Comparison of ENCODE assay signal across 10 cellular contexts in the genomic region with DNA sequence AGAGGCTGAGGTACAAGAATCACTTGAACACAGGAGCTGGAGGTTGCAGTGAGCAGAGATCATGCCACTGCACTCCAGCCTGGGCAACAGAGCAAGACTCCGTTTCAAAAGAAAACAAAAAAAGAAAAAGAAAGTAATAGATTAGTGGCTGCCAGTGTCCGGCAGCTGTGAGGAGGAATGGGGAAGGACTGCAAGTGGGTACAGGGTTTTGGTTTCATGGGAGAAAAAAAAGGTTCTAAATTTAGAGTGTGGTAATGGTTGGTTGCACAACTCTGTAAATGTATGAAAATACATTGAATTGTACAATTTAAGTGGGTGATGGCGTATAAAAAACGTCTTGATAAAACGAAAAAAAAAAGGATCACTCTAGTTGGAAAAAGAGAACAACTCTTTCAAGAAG. TPM values are rescaled to one million over a fixed set of nuclear protein-coding genes. Genes with fewer than 3 reads are reported as not detected.
DNase-seq lines count a peak whose midpoint lies in the region; ATAC-seq, FAIRE-seq and TF ChIP-seq lines count a peak whose summit lies in the region.
"Had no signal": no experiment of that assay in that cellular context is flagged by ENCODE, and none has a peak within 500 bp of the region (broad histone marks: within the 10 kb centered on the region; RNA-seq: fewer than 3 reads in every experiment).

No MANE protein-coding gene starts in this region.

- H3K4me3 ChIP-seq in left ventricle myocardium inferior (no peak overlapping the region), HepG2 (replicated peaks in 1 of 3; ENCODE audit: insufficient read depth in 1 of 3, low read depth in 2 of 3, low read length in 3 of 3) (no peak overlapping the region)

- no peak for TF ChIP-seq CTCF in left ventricle myocardium inferior (IDR thresholded peaks at IDR 0.05; ENCODE audit: borderline replicate concordance)
- no peak for TF ChIP-seq CTCF in HepG2 (CRISPR knock-in tag; IDR thresholded peaks at IDR 0.05)

- H3K27me3 ChIP-seq in left ventricle myocardium inferior (ENCODE audit: low read depth) (no peaks in the 10 kb centered on the region), HepG2 (ENCODE audit: control insufficient read depth in 1 of 2, insufficient read depth in 2 of 2, low read length in 2 of 2) (no peaks in the 10 kb centered on the region)

- TF ChIP-seq POLR2A in HepG2 (IDR thresholded peaks at IDR 0.05; ENCODE audit: insufficient read depth in 1 of 2, low read depth in 2 of 2, low read length in 2 of 2): no peak

- H4K20me1 ChIP-seq in HepG2 (ENCODE audit: insufficient read depth, low read length): no peaks in the 10 kb centered on the region

- H2AFZ ChIP-seq in HepG2 (ENCODE audit: low read length): no peak overlapping the region

- H3K4me2 ChIP-seq in HepG2 (ENCODE audit: low read depth, low read length): no peak overlapping the region

- POLR2A ChIA-PET in HepG2 (lab: Yijun Ruan, JAX): no interaction called here

- in situ Hi-C loops in HepG2 (cut with HindIII; ENCODE audit: extremely low pct_ligation_motif_present, low pct_unique_long_range_greater_than_20kb): no loop called here

- H3K9me3 ChIP-seq in left ventricle myocardium inferior (replicated peaks) (no peaks in the 10 kb centered on the region), HepG2 (ENCODE audit: low read length) (no peaks in the 10 kb centered on the region)

- intact Hi-C loops in left ventricle myocardium inferior (cut with micrococcal nuclease): no loop called here
- intact Hi-C loops in HepG2 (cut with micrococcal nuclease; ENCODE audit: unreplicated experiment): no loop called here

- TF ChIP-seq RAD21 in HepG2 (CRISPR knock-in tag; IDR thresholded peaks at IDR 0.05): no peak

- no peak overlapping the region for H3K9ac ChIP-seq in HepG2 (ENCODE audit: insufficient read depth, low read depth, low read length)

- FAIRE-seq in HepG2 (lab: Jason Lieb, UNC): no peak

- no peak overlapping the region for H3K27ac ChIP-seq in left ventricle myocardium inferior (replicated peaks)
- no peak overlapping the region for H3K27ac ChIP-seq in HepG2 (ENCODE audit: extremely low read length, insufficient read depth, low read length)

- H3K79me2 ChIP-seq in HepG2 (ENCODE audit: insufficient read depth, low read length): peaks cover 15% of the 10 kb centered on the region

- peak; percentile 94 for ATAC-seq in GM18858 (IDR thresholded peaks at IDR 0.05; ENCODE audit: unreplicated experiment)
- ATAC-seq in GM21786 (IDR thresholded peaks at IDR 0.05; ENCODE audit: unreplicated experiment): peak; percentile 89
- ATAC-seq in HG03520 (IDR thresholded peaks at IDR 0.05; ENCODE audit: unreplicated experiment): peak; percentile 81
- no peak for ATAC-seq in HepG2

- H3K36me3 ChIP-seq in left ventricle myocardium inferior (peaks cover 38% of the 10 kb centered on the region), HepG2 (replicated peaks in 1 of 2; ENCODE audit: control insufficient read depth in 1 of 2, insufficient read depth in 2 of 2, low read length in 2 of 2) (peaks cover 0 to 42% of the 10 kb centered on the region in 2 experiments; a peak in 2 of 5 replicates)

- peaks cover 10% of the 10 kb centered on the region for H3K4me1 ChIP-seq in left ventricle myocardium inferior
- H3K4me1 ChIP-seq in HepG2 (ENCODE audit: insufficient read depth, low read length): peaks cover 20% of the 10 kb centered on the region

- BruUV-seq in HepG2 (replicated peaks; lab: Mats Ljungman, UMichigan): no TSS peak

- CTCF ChIA-PET in HepG2 (lab: Yijun Ruan, JAX; ENCODE audit: low intra/inter-chr PET ratio, low total read pairs): no interaction called here

- TF ChIP-seq EP300 in HepG2 (IDR thresholded peaks at IDR 0.05; ENCODE audit: low read depth in 2 of 2, low read length in 2 of 2) (no peak), HepG2 (CRISPR knock-in tag; IDR thresholded peaks at IDR 0.05; ENCODE audit: borderline replicate concordance) (no peak)

- 94% methylated on average over 5 of the region's 5 CpGs for WGBS in HepG2 (ENCODE audit: low lambda C conversion rate)

- DNase-seq in germinal center (ENCODE audit: low spot score): peak; percentile 45
- DNase-seq in left ventricle myocardium inferior: no peak
- DNase-seq in UCSD-AML1 (lab: John Stamatoyannopoulos, UW; ENCODE audit: unreplicated experiment): no peak
- no peak for DNase-seq in DMS 273 treated with DMSO at 0.1 percent for 48 hours (lab: John Stamatoyannopoulos, UW)
- DNase-seq in HepG2 (ENCODE audit: low spot score): no peak
- DNase-seq: activated gamma-delta T cell treated with Interleukin-2 at 50 U/mL for 16 hours, SW 1271 had no signal

RNA-seq across cellular contexts. Expression of a gene that starts 6.7 kb away (rescaled TPM):
- 2.5 TPM for total RNA-seq in left ventricle myocardium inferior
- total RNA-seq in HepG2 (2016; rRNA removed; fragmentation: Illumina TruSeq; extraction: Trizol): 10.7 and 15.9 TPM in 2 replicates
- total RNA-seq in HepG2 (2016; cell fraction: cytosol; rRNA removed; fragmentation: Illumina TruSeq; extraction: Trizol; ENCODE audit: low read depth): 3.6 and 4.1 TPM in 2 replicates
- 13.3 and 16.3 TPM in 2 replicates for total RNA-seq in HepG2 (2016; cell fraction: insoluble cytoplasmic fraction; rRNA removed; fragmentation: Illumina TruSeq; extraction: Trizol)
- total RNA-seq in HepG2 (2016; cell fraction: membrane; rRNA removed; fragmentation: Illumina TruSeq; extraction: Trizol): 3.8 TPM in 2 replicates
- total RNA-seq in HepG2 (2016; cell fraction: nucleus; rRNA removed; fragmentation: Illumina TruSeq; extraction: Trizol): 12.9 and 14.5 TPM in 2 replicates
- polyA plus RNA-seq in HepG2 (2011; rRNA removed): 3.0 and 3.3 TPM in 2 replicates
- 1.1 and 2.3 TPM in 2 replicates for polyA plus RNA-seq in HepG2 (2011; cell fraction: cytosol; rRNA removed)
- polyA plus RNA-seq in HepG2 (2011; cell fraction: nucleus; rRNA removed): 8.5 and 9.7 TPM in 2 replicates
- 5.5 and 5.7 TPM in 2 replicates for polyA plus RNA-seq in HepG2 (2012)
- polyA plus RNA-seq in HepG2 (2016; cell fraction: cytosol; fragmentation: Illumina TruSeq; extraction: Trizol; ENCODE audit: low read depth): 0.27 and 0.28 TPM in 2 replicates
- polyA plus RNA-seq in HepG2 (2016; cell fraction: insoluble cytoplasmic fraction; fragmentation: Illumina TruSeq; extraction: Trizol; ENCODE audit: low read depth): 10.8 and 11.2 TPM in 2 replicates
- 0.96 and 1.3 TPM in 2 replicates for polyA plus RNA-seq in HepG2 (2016; cell fraction: membrane; fragmentation: Illumina TruSeq; extraction: Trizol; ENCODE audit: low read depth)
- polyA plus RNA-seq in HepG2 (2016; cell fraction: nucleus; fragmentation: Illumina TruSeq; extraction: Trizol; ENCODE audit: insufficient read depth, low read depth): 9.7 and 12.6 TPM in 2 replicates
- polyA minus RNA-seq in HepG2 (2011; rRNA and poly(A)+ RNA removed; ENCODE audit: low replicate concordance): 1.6 and 1.8 TPM in 2 replicates
- polyA minus RNA-seq in HepG2 (2011; cell fraction: cytosol; rRNA and poly(A)+ RNA removed): 1.3 and 2.9 TPM in 2 replicates
- polyA minus RNA-seq in HepG2 (2011; cell fraction: nucleus; rRNA and poly(A)+ RNA removed): 22.5 and 27.8 TPM in 2 replicates

RNA-seq across cellular contexts. Expression of a gene that starts 34.8 kb away (rescaled TPM):
- total RNA-seq in left ventricle myocardium inferior (53.5 TPM), HepG2 (2016; rRNA removed; fragmentation: Illumina TruSeq; extraction: Trizol) (27.4 and 48.7 TPM in 2 replicates)
- total RNA-seq in HepG2 (2016; cell fraction: cytosol; rRNA removed; fragmentation: Illumina TruSeq; extraction: Trizol; ENCODE audit: low read depth): 3.2 and 3.7 TPM in 2 replicates
- total RNA-seq in HepG2 (2016; cell fraction: insoluble cytoplasmic fraction; rRNA removed; fragmentation: Illumina TruSeq; extraction: Trizol): 27.7 and 51.2 TPM in 2 replicates
- 7.2 and 9.4 TPM in 2 replicates for total RNA-seq in HepG2 (2016; cell fraction: membrane; rRNA removed; fragmentation: Illumina TruSeq; extraction: Trizol)
- 73.6 and 82.8 TPM in 2 replicates for total RNA-seq in HepG2 (2016; cell fraction: nucleus; rRNA removed; fragmentation: Illumina TruSeq; extraction: Trizol)
- polyA plus RNA-seq in HepG2 (2011; rRNA removed): 45.2 and 45.6 TPM in 2 replicates
- 34.4 and 35.7 TPM in 2 replicates for polyA plus RNA-seq in HepG2 (2011; cell fraction: cytosol; rRNA removed)
- polyA plus RNA-seq in HepG2 (2011; cell fraction: nucleus; rRNA removed): 125 and 161 TPM in 2 replicates
- polyA plus RNA-seq in HepG2 (2012): 25.2 and 38.0 TPM in 2 replicates
- polyA plus RNA-seq in HepG2 (2016; cell fraction: cytosol; fragmentation: Illumina TruSeq; extraction: Trizol; ENCODE audit: low read depth): 2.4 and 3.6 TPM in 2 replicates
- polyA plus RNA-seq in HepG2 (2016; cell fraction: insoluble cytoplasmic fraction; fragmentation: Illumina TruSeq; extraction: Trizol; ENCODE audit: low read depth): 14.1 and 14.8 TPM in 2 replicates
- 3.1 and 5.5 TPM in 2 replicates for polyA plus RNA-seq in HepG2 (2016; cell fraction: membrane; fragmentation: Illumina TruSeq; extraction: Trizol; ENCODE audit: low read depth)
- polyA plus RNA-seq in HepG2 (2016; cell fraction: nucleus; fragmentation: Illumina TruSeq; extraction: Trizol; ENCODE audit: insufficient read depth, low read depth): 108 and 114 TPM in 2 replicates
- polyA minus RNA-seq in HepG2 (2011; rRNA and poly(A)+ RNA removed; ENCODE audit: low replicate concordance): 42.0 and 48.4 TPM in 2 replicates
- polyA minus RNA-seq in HepG2 (2011; cell fraction: cytosol; rRNA and poly(A)+ RNA removed): 19.9 and 24.8 TPM in 2 replicates
- polyA minus RNA-seq in HepG2 (2011; cell fraction: nucleus; rRNA and poly(A)+ RNA removed): 67.5 and 74.8 TPM in 2 replicates

RNA-seq across cellular contexts. Expression of a gene that starts 35.2 kb away (rescaled TPM):
- not detected for total RNA-seq in left ventricle myocardium inferior
- total RNA-seq in HepG2 (2016; rRNA removed; fragmentation: Illumina TruSeq; extraction: Trizol): 0.07 and 0.53 TPM in 2 replicates
- total RNA-seq in HepG2 (2016; cell fraction: cytosol; rRNA removed; fragmentation: Illumina TruSeq; extraction: Trizol; ENCODE audit: low read depth): not detected in 2 replicates
- 0.30 TPM in 2 replicates for total RNA-seq in HepG2 (2016; cell fraction: insoluble cytoplasmic fraction; rRNA removed; fragmentation: Illumina TruSeq; extraction: Trizol)
- total RNA-seq in HepG2 (2016; cell fraction: membrane; rRNA removed; fragmentation: Illumina TruSeq; extraction: Trizol): 0.09 and 0.41 TPM in 2 replicates
- 0.50 and 2.3 TPM in 2 replicates for total RNA-seq in HepG2 (2016; cell fraction: nucleus; rRNA removed; fragmentation: Illumina TruSeq; extraction: Trizol)
- polyA plus RNA-seq in HepG2 (2011; rRNA removed): 0.46 and 1.3 TPM in 2 replicates
- polyA plus RNA-seq in HepG2 (2011; cell fraction: cytosol; rRNA removed): 0.13 and 0.37 TPM in 2 replicates
- 2.3 TPM in 2 replicates for polyA plus RNA-seq in HepG2 (2011; cell fraction: nucleus; rRNA removed)
- 1.3 and 1.8 TPM in 2 replicates for polyA plus RNA-seq in HepG2 (2012)
- polyA plus RNA-seq in HepG2 (2016; cell fraction: cytosol; fragmentation: Illumina TruSeq; extraction: Trizol; ENCODE audit: low read depth): not detected in 2 replicates
- 0.14 and 0.30 TPM in 2 replicates for polyA plus RNA-seq in HepG2 (2016; cell fraction: insoluble cytoplasmic fraction; fragmentation: Illumina TruSeq; extraction: Trizol; ENCODE audit: low read depth)
- polyA plus RNA-seq in HepG2 (2016; cell fraction: membrane; fragmentation: Illumina TruSeq; extraction: Trizol; ENCODE audit: low read depth): 0.17 TPM in 1 of 2 replicates, not detected in the other
- 1.8 and 2.9 TPM in 2 replicates for polyA plus RNA-seq in HepG2 (2016; cell fraction: nucleus; fragmentation: Illumina TruSeq; extraction: Trizol; ENCODE audit: insufficient read depth, low read depth)
- polyA minus RNA-seq in HepG2 (2011; rRNA and poly(A)+ RNA removed; ENCODE audit: low replicate concordance): 0.06 and 0.23 TPM in 2 replicates
- not detected in 2 replicates for polyA minus RNA-seq in HepG2 (2011; cell fraction: cytosol; rRNA and poly(A)+ RNA removed)
- polyA minus RNA-seq in HepG2 (2011; cell fraction: nucleus; rRNA and poly(A)+ RNA removed): 0.12 and 0.64 TPM in 2 replicates
